12 cellular contexts compared by ENCODE assay signal in the genomic region with DNA sequence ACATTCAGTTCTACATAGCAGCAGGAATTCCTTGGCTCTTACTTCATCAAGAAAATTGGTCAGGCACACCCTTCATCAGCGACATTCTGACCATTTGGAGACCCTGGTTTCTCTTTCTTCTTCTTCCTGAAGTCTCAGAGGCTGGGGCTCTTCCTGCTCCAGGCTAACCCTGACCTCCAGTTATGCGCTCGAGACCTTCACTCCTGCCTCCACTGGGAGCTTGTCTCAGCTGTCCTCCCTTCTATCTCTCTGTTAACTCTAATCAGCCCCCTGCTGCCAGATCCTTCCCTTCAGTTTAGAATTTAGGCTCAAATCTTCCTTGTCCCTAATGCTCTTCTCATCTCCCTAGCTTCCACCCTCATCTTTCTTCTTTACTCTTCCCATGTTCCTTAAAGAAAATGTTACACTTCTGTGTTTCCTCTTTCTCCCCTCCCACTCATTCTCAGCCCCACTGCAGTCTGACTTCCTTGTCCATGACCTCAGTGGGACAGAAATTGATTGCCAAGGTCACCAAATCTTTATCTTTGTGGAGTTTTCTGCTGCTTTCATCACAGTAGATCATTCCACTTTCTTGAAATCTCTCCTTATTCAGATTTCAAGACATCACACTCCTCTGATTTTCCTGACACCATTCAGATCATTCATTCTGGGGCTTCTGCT. TPM values are rescaled to one million over a fixed set of nuclear protein-coding genes. Genes with fewer than 3 reads are reported as not detected.
DNase-seq lines count a peak whose midpoint lies in the region; ATAC-seq lines count a peak whose summit lies in the region.
"Had no signal": no experiment of that assay in that cellular context is flagged by ENCODE, and none has a peak within 500 bp of the region (broad histone marks: within the 10 kb centered on the region; RNA-seq: fewer than 3 reads in every experiment).

No MANE protein-coding gene starts in this region.

- no peaks in the 10 kb centered on the region for H3K36me3 ChIP-seq in duodenal mucosa (ENCODE audit: control insufficient read depth in 1 of 2, insufficient read depth in 2 of 2, low read length in 2 of 2)

- peaks cover 16 to 22% of the 10 kb centered on the region in 2 donors for H3K4me1 ChIP-seq in duodenal mucosa (ENCODE audit: control insufficient read depth in 1 of 2, insufficient read depth in 2 of 2, low read length in 2 of 2)

- no peak overlapping the region for H3K9ac ChIP-seq in duodenal mucosa (ENCODE audit: low read depth in 1 of 2, low read length in 2 of 2)

- H3K27me3 Mint-ChIP-seq in IgD-negative memory B cell: no peaks in the 10 kb centered on the region
- H3K27me3 Mint-ChIP-seq in activated CD8-positive, alpha-beta memory T cell treated with anti-CD3 and anti-CD28 coated beads, Interleukin-2, amount 10 ng/mL, durations not matched to agents 7 days and 5 days: peaks cover 22% of the 10 kb centered on the region

- H3K4me3 Mint-ChIP-seq in IgD-negative memory B cell: peak overlapping the region in 3 of 4 donors; percentile 65 to 88 (median 66)
- no peak overlapping the region for H3K4me3 Mint-ChIP-seq in activated CD8-positive, alpha-beta memory T cell treated with anti-CD3 and anti-CD28 coated beads, Interleukin-2, amount 10 ng/mL, durations not matched to agents 7 days and 5 days

- H3K27ac Mint-ChIP-seq in IgD-negative memory B cell: peak overlapping the region; percentile 89 to 99 (median 97)
- no peak overlapping the region for H3K27ac Mint-ChIP-seq in activated CD8-positive, alpha-beta memory T cell treated with anti-CD3 and anti-CD28 coated beads, Interleukin-2, amount 10 ng/mL, durations not matched to agents 7 days and 5 days

- CTCF ChIA-PET in activated CD8-positive, alpha-beta memory T cell treated with anti-CD3 and anti-CD28 coated beads, Interleukin-2, amount 10 ng/mL, durations not matched to agents 7 days and 5 days (lab: Charles Lee): interaction anchor here (1.0 to 4.4 kb wide), 8 partner anchors 11 to 231 kb away, joined by 3 to 19 read pairs (median 4); no protein-coding TSS in a partner anchor

- peak; percentile 14 to 27 for DNase-seq in NOMO-1 (lab: John Stamatoyannopoulos, UW; ENCODE audit: unreplicated experiment in 2 of 2)
- no peak for DNase-seq in NOMO-1 treated with dmso at 0.1 percent for 144 hours (lab: John Stamatoyannopoulos, UW; ENCODE audit: unreplicated experiment)
- no peak for DNase-seq in activated CD8-positive, alpha-beta memory T cell treated with anti-CD3 and anti-CD28 coated beads, Interleukin-2, amount 10 ng/mL, durations not matched to agents 7 days and 5 days
- no peak for DNase-seq in DMS114 treated with DMSO at 0.1 percent for 48 hours (lab: John Stamatoyannopoulos, UW; ENCODE audit: unreplicated experiment)
- DNase-seq: activated CD8-positive, alpha-beta memory T cell treated with anti-CD3 and anti-CD28 coated beads for 24 hours; NCI-H1417 treated with DMSO at 0.1 percent for 48 hours had no signal

- peaks cover 0 to 5% of the 10 kb centered on the region in 2 donors for H3K27me3 ChIP-seq in duodenal mucosa (ENCODE audit: control insufficient read depth in 1 of 2, insufficient read depth in 2 of 2, low read length in 2 of 2)

- H3K36me3 Mint-ChIP-seq in IgD-negative memory B cell: no peaks in the 10 kb centered on the region
- H3K36me3 Mint-ChIP-seq in activated CD8-positive, alpha-beta memory T cell treated with anti-CD3 and anti-CD28 coated beads, Interleukin-2, amount 10 ng/mL, durations not matched to agents 7 days and 5 days: no peaks in the 10 kb centered on the region

- ATAC-seq in activated CD8-positive, alpha-beta memory T cell treated with anti-CD3 and anti-CD28 coated beads, Interleukin-2, amount 10 ng/mL, durations not matched to agents 7 days and 5 days: no peak
- no peak for ATAC-seq in GM19397 (IDR thresholded peaks at IDR 0.05; ENCODE audit: unreplicated experiment)

- no peak overlapping the region for H3K4me3 ChIP-seq in duodenal mucosa (ENCODE audit: low read depth in 1 of 2, low read length in 2 of 2)
- H3K4me3 ChIP-seq in skin epidermis: no peak overlapping the region

- H3K4me1 Mint-ChIP-seq in IgD-negative memory B cell: peaks cover 34 to 55% (median 44%) of the 10 kb centered on the region in 3 donors
- peaks cover 29% of the 10 kb centered on the region for H3K4me1 Mint-ChIP-seq in activated CD8-positive, alpha-beta memory T cell treated with anti-CD3 and anti-CD28 coated beads, Interleukin-2, amount 10 ng/mL, durations not matched to agents 7 days and 5 days

- no peaks in the 10 kb centered on the region for H3K9me3 Mint-ChIP-seq in IgD-negative memory B cell
- no peaks in the 10 kb centered on the region for H3K9me3 Mint-ChIP-seq in activated CD8-positive, alpha-beta memory T cell treated with anti-CD3 and anti-CD28 coated beads, Interleukin-2, amount 10 ng/mL, durations not matched to agents 7 days and 5 days (ENCODE audit: low read depth)

- peak overlapping the region; percentile 35 for H3K27ac ChIP-seq in duodenal mucosa (ENCODE audit: low read depth, low read length)
- H3K27ac ChIP-seq in skin epidermis: peak overlapping the region in 19 of 21 experiments; percentile 43 to 90 (median 78)
- H3K27ac ChIP-seq: 22Rv1, HL-60 had no signal

- no peaks in the 10 kb centered on the region for H3K9me3 ChIP-seq in duodenal mucosa (ENCODE audit: control insufficient read depth in 1 of 2, low read length in 2 of 2)

RNA-seq across cellular contexts. Expression of gene HLA-DOA, which starts 8.4 kb away (rescaled TPM):
- 363 TPM for polyA plus RNA-seq in IgD-negative memory B cell
- total RNA-seq in activated CD8-positive, alpha-beta memory T cell treated with anti-CD3 and anti-CD28 coated beads, Interleukin-2, amount 10 ng/mL, durations not matched to agents 7 days and 5 days: 10 to 100 TPM; 11.8 to 16.7 TPM

RNA-seq across cellular contexts. Expression of gene BRD2, which starts 49.4 kb away (rescaled TPM):
- polyA plus RNA-seq in IgD-negative memory B cell: 110 TPM
- total RNA-seq in activated CD8-positive, alpha-beta memory T cell treated with anti-CD3 and anti-CD28 coated beads, Interleukin-2, amount 10 ng/mL, durations not matched to agents 7 days and 5 days: 100 to 1,000 TPM; 309 to 336 TPM

RNA-seq across cellular contexts. Expression of gene HLA-DPA1, which starts 55.6 kb away (rescaled TPM):
- polyA plus RNA-seq in IgD-negative memory B cell: 2,568 TPM
- total RNA-seq in activated CD8-positive, alpha-beta memory T cell treated with anti-CD3 and anti-CD28 coated beads, Interleukin-2, amount 10 ng/mL, durations not matched to agents 7 days and 5 days: 100 to 1,000 TPM; 276 to 299 TPM

RNA-seq across cellular contexts. Expression of gene HLA-DPB1, which starts 58.0 kb away (rescaled TPM):
- 2,247 TPM for polyA plus RNA-seq in IgD-negative memory B cell
- 100 to 1,000 TPM; 113 to 150 TPM for total RNA-seq in activated CD8-positive, alpha-beta memory T cell treated with anti-CD3 and anti-CD28 coated beads, Interleukin-2, amount 10 ng/mL, durations not matched to agents 7 days and 5 days

Comparison
In these comparisons a context has a peak if more than half of its experiments do, and no peak if none do; other contexts are left out.
1. DNase-seq: peak in NOMO-1 (2 of 2); none in NOMO-1 treated with dmso at 0.1 percent for 144 hours (single experiment), activated CD8-positive, alpha-beta memory T cell treated with anti-CD3 and anti-CD28 coated beads, Interleukin-2, amount 10 ng/mL, durations not matched to agents 7 days and 5 days (single experiment) and DMS114 treated with DMSO at 0.1 percent for 48 hours (single experiment).